1 cellular context compared by ENCODE assay signal in genomic region chr10:14837756-14838581, GRCh38.
TF ChIP-seq lines count a peak whose summit lies in the region.

Gene CDNF (minus strand): TSS chr10:14838037. CDS start chr10:14837946, 91 bp downstream.
Gene HSPA14 (plus strand): TSS chr10:14838306. CDS start chr10:14838403, 97 bp downstream.
A gene with protein sequence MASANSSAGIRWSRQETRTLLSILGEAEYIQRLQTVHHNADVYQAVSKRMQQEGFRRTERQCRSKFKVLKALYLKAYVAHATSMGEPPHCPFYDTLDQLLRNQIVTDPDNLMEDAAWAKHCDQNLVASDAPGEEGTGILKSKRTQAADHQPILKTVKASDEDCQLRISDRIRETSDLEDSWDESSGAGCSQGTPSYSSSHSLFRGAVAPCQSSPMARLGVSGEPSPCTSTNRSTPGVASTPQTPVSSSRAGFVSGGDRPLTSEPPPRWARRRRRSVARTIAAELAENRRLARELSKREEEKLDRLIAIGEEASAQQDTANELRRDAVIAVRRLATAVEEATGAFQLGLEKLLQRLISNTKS (plus strand): TSS chr10:14838306. CDS start chr10:14842285, 3,979 bp downstream.

TF ChIP-seq in K562, 482 proteins besides CTCF, POLR2A, EP300 and RAD21 (continued from another document and continues in another):
- TF ChIP-seq E4F1 (CRISPR knock-in tag; IDR thresholded peaks at IDR 0.05; ENCODE audit: borderline replicate concordance) (no peak), HNRNPH1 (optimal IDR thresholded peaks at IDR 0.05; ENCODE audit: low read depth, low read length) (no peak), TAF15 (IDR thresholded peaks at IDR 0.05; ENCODE audit: low read depth, low read length) (no peak), ZNF707 (CRISPR knock-in tag; conservative IDR thresholded peaks at IDR 0.05) (no peak), HMG20A (CRISPR knock-in tag; conservative IDR thresholded peaks at IDR 0.05) (no peak), ZKSCAN3 (CRISPR knock-in tag; IDR thresholded peaks at IDR 0.05) (no peak), ZNF318 (IDR thresholded peaks at IDR 0.05; ENCODE audit: borderline replicate concordance in 1 of 2, low read depth in 1 of 2) (no peak), ZNF586 (CRISPR knock-in tag; conservative IDR thresholded peaks at IDR 0.05) (no peak), ELF4 (CRISPR knock-in tag; IDR thresholded peaks at IDR 0.05) (no peak), ZKSCAN1 (IDR thresholded peaks at IDR 0.05; ENCODE audit: low read depth, low read length) (no peak), ZNF695 (CRISPR knock-in tag; IDR thresholded peaks at IDR 0.05) (no peak), CBX2 (IDR thresholded peaks at IDR 0.05; ENCODE audit: insufficient read depth, low read length, poor library complexity, severe bottlenecking) (no peak), ZBTB12 (CRISPR knock-in tag; IDR thresholded peaks at IDR 0.05) (peak; percentile 91), MCM5 (IDR thresholded peaks at IDR 0.05; ENCODE audit: low read depth) (no peak), POLR2H (tag; IDR thresholded peaks at IDR 0.05; ENCODE audit: low read depth) (peak; percentile 67), ZKSCAN8 (CRISPR knock-in tag; IDR thresholded peaks at IDR 0.05) (no peak), FUS (optimal IDR thresholded peaks at IDR 0.05; ENCODE audit: low read depth, low read length) (no peak), NFYB (IDR thresholded peaks at IDR 0.05; ENCODE audit: extremely low read depth, insufficient read length) (peak; percentile 88), ZNF76 (CRISPR knock-in tag; IDR thresholded peaks at IDR 0.05; ENCODE audit: borderline replicate concordance) (peak; percentile 74; the same call in 1 of the 2 replicates), SRSF7 (optimal IDR thresholded peaks at IDR 0.05; ENCODE audit: low read depth, low read length) (no peak), HNRNPUL1 (IDR thresholded peaks at IDR 0.05; ENCODE audit: low read length) (no peak), RBM22 (IDR thresholded peaks at IDR 0.05; ENCODE audit: low read depth, low read length, poor library complexity, severe bottlenecking) (no peak), RAD51 (IDR thresholded peaks at IDR 0.05; ENCODE audit: borderline replicate concordance, low read depth) (no peak), E2F4 (CRISPR knock-in tag; IDR thresholded peaks at IDR 0.05; ENCODE audit: low read depth) (peak; percentile 93), CC2D1A (IDR thresholded peaks at IDR 0.05) (no peak), ZNF445 (CRISPR knock-in tag; IDR thresholded peaks at IDR 0.05; ENCODE audit: low read depth) (no peak), SIN3B (IDR thresholded peaks at IDR 0.05; ENCODE audit: low read depth) (no peak; the same call in 1 of the 2 replicates), ZNF197 (CRISPR knock-in tag; IDR thresholded peaks at IDR 0.05; ENCODE audit: low read depth) (no peak), SPI1 (IDR thresholded peaks at IDR 0.05; ENCODE audit: borderline replicate concordance, low read depth, low read length) (no peak), ZNF518B (CRISPR knock-in tag; IDR thresholded peaks at IDR 0.05) (no peak), NCOA6 (IDR thresholded peaks at IDR 0.05) (no peak), TARDBP (IDR thresholded peaks at IDR 0.05) (no peak), ZFP1 (CRISPR knock-in tag; IDR thresholded peaks at IDR 0.05) (no peak), IFI16 (CRISPR knock-in tag; IDR thresholded peaks at IDR 0.05) (no peak), NFATC3 (IDR thresholded peaks at IDR 0.05) (no peak)
- TF ChIP-seq, protein P1, sequence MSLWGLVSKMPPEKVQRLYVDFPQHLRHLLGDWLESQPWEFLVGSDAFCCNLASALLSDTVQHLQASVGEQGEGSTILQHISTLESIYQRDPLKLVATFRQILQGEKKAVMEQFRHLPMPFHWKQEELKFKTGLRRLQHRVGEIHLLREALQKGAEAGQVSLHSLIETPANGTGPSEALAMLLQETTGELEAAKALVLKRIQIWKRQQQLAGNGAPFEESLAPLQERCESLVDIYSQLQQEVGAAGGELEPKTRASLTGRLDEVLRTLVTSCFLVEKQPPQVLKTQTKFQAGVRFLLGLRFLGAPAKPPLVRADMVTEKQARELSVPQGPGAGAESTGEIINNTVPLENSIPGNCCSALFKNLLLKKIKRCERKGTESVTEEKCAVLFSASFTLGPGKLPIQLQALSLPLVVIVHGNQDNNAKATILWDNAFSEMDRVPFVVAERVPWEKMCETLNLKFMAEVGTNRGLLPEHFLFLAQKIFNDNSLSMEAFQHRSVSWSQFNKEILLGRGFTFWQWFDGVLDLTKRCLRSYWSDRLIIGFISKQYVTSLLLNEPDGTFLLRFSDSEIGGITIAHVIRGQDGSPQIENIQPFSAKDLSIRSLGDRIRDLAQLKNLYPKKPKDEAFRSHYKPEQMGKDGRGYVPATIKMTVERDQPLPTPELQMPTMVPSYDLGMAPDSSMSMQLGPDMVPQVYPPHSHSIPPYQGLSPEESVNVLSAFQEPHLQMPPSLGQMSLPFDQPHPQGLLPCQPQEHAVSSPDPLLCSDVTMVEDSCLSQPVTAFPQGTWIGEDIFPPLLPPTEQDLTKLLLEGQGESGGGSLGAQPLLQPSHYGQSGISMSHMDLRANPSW (CRISPR knock-in tag; IDR thresholded peaks at IDR 0.05): no peak
- TF ChIP-seq, protein P2, sequence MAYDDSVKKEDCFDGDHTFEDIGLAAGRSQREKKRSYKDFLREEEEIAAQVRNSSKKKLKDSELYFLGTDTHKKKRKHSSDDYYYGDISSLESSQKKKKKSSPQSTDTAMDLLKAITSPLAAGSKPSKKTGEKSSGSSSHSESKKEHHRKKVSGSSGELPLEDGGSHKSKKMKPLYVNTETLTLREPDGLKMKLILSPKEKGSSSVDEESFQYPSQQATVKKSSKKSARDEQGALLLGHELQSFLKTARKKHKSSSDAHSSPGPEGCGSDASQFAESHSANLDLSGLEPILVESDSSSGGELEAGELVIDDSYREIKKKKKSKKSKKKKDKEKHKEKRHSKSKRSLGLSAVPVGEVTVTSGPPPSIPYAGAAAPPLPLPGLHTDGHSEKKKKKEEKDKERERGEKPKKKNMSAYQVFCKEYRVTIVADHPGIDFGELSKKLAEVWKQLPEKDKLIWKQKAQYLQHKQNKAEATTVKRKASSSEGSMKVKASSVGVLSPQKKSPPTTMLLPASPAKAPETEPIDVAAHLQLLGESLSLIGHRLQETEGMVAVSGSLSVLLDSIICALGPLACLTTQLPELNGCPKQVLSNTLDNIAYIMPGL (CRISPR knock-in tag; IDR thresholded peaks at IDR 0.05): no peak
- TF ChIP-seq, protein P3, sequence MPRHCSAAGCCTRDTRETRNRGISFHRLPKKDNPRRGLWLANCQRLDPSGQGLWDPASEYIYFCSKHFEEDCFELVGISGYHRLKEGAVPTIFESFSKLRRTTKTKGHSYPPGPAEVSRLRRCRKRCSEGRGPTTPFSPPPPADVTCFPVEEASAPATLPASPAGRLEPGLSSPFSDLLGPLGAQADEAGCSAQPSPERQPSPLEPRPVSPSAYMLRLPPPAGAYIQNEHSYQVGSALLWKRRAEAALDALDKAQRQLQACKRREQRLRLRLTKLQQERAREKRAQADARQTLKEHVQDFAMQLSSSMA (CRISPR knock-in tag; IDR thresholded peaks at IDR 0.05): no peak
